22 cellular contexts compared by ENCODE assay signal in the genomic region with DNA sequence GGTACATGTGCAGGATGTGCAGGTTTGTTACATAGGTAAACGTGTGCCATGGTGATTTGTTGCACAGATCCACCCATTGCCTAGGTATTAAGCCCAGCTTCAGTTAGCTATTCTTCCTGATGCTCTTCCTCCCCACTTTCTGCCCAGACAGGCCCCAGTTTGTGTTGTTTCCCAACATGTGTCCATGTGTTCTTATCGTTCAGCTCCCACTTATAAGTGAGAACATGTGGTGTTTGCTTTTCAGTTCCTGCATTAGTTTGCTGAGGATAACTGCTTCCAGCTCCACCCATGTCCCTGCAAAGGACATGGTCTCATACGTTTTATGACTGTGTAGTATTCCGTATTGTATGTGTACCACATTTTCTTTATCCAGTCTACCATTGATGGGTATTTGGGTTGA.
"Had no signal": no experiment of that assay in that cellular context is flagged by ENCODE, and none has a peak within 500 bp of the region (broad histone marks: within the 10 kb centered on the region; RNA-seq: fewer than 3 reads in every experiment).

No MANE protein-coding gene starts in this region.

- FAIRE-seq: islet of Langerhans had no signal

- H2AFZ ChIP-seq: neural progenitor cell had no signal

- DNase-seq: hypothalamus; immature natural killer cell; kidney; left ventricle myocardium inferior; mesendoderm; naive B cell; natural killer cell; nephron progenitor cell; occipital lobe; spleen; stimulated activated CD4-positive, alpha-beta T cell treated with anti-CD3 and anti-CD28 coated beads, Interleukin-4, amount 100 ng/mL, for 24 hours; stimulated activated naive CD4-positive, alpha-beta T cell treated with Interleukin-2 at 50 U/mL for 16 hours; stimulated activated naive CD8-positive, alpha-beta T cell treated with anti-CD3 and anti-CD28 coated beads, Interleukin-15, amount 100 ng/mL, for 72 hours; substantia nigra; uterus had no signal

- H3K27ac ChIP-seq: left ventricle myocardium inferior, neural progenitor cell, neutrophil, right atrium auricular region, skin epidermis, spleen, tibial nerve, uterus had no signal

- H3K4me3 ChIP-seq: left ventricle myocardium inferior, lung, neural progenitor cell, right atrium auricular region, skin epidermis, spleen, tibial nerve, uterus had no signal

- H3K4me2 ChIP-seq: neural progenitor cell had no signal

- H3K9ac ChIP-seq: neural progenitor cell had no signal

- H3K27me3 ChIP-seq: neural progenitor cell, neutrophil, right atrium auricular region, spleen, tibial nerve, uterus had no signal

- H3K9me3 ChIP-seq: neutrophil, right atrium auricular region, tibial nerve, uterus had no signal

- H3K4me1 ChIP-seq: left ventricle myocardium inferior, neural progenitor cell, right atrium auricular region, spleen, uterus had no signal

- H3K36me3 ChIP-seq: left ventricle myocardium inferior, neural progenitor cell, neutrophil, right atrium auricular region, spleen, tibial nerve, uterus had no signal
